1 cellular context compared by ENCODE assay signal in the genomic region with DNA sequence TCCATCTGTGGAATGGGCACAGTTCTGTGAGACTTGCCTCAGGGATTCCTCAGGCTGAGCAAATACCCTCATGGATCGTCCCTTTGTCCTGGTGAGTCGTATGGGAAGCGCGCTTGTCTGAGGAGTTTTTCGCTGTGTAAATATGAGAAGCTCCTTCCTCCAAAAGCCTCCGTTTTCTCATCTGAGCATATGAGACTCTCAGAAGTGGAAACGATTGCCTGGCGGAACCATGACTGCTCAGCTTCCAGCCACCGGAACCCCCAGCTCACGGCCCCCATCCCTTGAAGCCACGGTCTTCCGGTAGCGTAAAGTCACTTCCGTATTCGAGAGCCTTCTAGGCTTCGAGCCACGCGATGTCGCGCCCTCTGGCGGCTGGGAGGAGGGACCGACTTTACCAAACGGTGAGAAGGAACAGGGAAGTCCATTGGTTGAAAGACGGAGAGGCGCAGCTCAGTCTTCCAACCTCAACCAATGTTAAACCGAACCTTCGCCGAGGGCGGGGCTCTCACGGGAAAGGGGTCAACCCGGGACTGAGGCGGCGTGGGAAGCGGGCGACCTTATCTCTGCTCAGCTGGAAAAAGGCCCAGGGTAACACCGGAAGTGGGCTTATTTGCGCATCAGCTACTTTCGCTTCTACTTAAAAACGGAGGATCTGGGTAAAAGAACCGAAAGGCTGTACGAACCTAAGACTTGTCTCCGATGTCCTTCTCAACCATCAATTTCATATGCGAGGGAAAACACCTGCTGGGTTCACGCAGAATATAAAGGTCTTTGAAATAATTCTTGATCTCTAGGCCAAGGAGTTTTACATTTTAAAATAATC.
TF ChIP-seq lines count a peak whose summit lies in the region.

No MANE protein-coding gene starts in this region.

TF ChIP-seq in HepG2, 621 proteins besides CTCF, POLR2A, EP300 and RAD21 (continued from another document and continues in another):
- TF ChIP-seq, protein P1, sequence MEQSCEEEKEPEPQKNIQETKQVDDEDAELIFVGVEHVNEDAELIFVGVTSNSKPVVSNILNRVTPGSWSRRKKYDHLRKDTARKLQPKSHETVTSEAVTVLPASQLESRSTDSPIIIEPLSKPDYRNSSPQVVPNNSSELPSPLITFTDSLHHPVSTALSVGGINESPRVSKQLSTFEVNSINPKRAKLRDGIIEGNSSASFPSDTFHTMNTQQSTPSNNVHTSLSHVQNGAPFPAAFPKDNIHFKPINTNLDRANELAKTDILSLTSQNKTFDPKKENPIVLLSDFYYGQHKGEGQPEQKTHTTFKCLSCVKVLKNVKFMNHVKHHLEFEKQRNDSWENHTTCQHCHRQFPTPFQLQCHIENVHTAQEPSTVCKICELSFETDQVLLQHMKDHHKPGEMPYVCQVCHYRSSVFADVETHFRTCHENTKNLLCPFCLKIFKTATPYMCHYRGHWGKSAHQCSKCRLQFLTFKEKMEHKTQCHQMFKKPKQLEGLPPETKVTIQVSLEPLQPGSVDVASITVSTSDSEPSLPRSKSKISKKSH (CRISPR knock-in tag; IDR thresholded peaks at IDR 0.05; ENCODE audit: borderline replicate concordance): peak; percentile 72; the same call in 1 of the 2 replicates
- TF ChIP-seq ZNF879 (CRISPR knock-in tag; IDR thresholded peaks at IDR 0.05) (peak; percentile 61; the same call in 1 of the 2 replicates), ZNF792 (CRISPR knock-in tag; IDR thresholded peaks at IDR 0.05) (no peak), FOXK2 (IDR thresholded peaks at IDR 0.05) (peak; percentile 74), ZNF230 (CRISPR knock-in tag; IDR thresholded peaks at IDR 0.05) (peak; percentile 72; the same call in 1 of the 2 replicates), ZNF10 (CRISPR knock-in tag; IDR thresholded peaks at IDR 0.05; ENCODE audit: borderline replicate concordance, low read depth) (no peak), KLF13 (CRISPR knock-in tag; IDR thresholded peaks at IDR 0.05) (no peak), MIXL1 (CRISPR knock-in tag; IDR thresholded peaks at IDR 0.05) (0 out of 2 replicates have a peak, but pooled peaks have one; percentile 34), SRSF9 (IDR thresholded peaks at IDR 0.05; ENCODE audit: borderline replicate concordance, insufficient read depth, low read depth, low read length, poor library complexity, severe bottlenecking) (no peak), TCF7L2 (IDR thresholded peaks at IDR 0.05; ENCODE audit: low read depth, low read length) (no peak), PAWR (CRISPR knock-in tag; IDR thresholded peaks at IDR 0.05; ENCODE audit: borderline replicate concordance) (no peak), TP53 (CRISPR knock-in tag; conservative IDR thresholded peaks at IDR 0.05) (0 out of 2 replicates have a peak, but pooled peaks have one; percentile 22), PPARG (CRISPR knock-in tag; conservative IDR thresholded peaks at IDR 0.05) (peak; percentile 77), PHB2 (IDR thresholded peaks at IDR 0.05; ENCODE audit: partially characterized antibody) (no peak), ESRRA (CRISPR knock-in tag; IDR thresholded peaks at IDR 0.05; ENCODE audit: low read depth) (peak; percentile 85), ZNF564 (CRISPR knock-in tag; IDR thresholded peaks at IDR 0.05) (no peak), ZNF747 (CRISPR knock-in tag; IDR thresholded peaks at IDR 0.05; ENCODE audit: borderline replicate concordance) (peak; percentile 34; the same call in 1 of the 2 replicates), KDM3A (CRISPR knock-in tag; IDR thresholded peaks at IDR 0.05; ENCODE audit: low read depth) (peak; percentile 91), SMARCC2 (IDR thresholded peaks at IDR 0.05) (no peak), ZNF282 (IDR thresholded peaks at IDR 0.05; ENCODE audit: partially characterized antibody) (no peak), ZSCAN12 (CRISPR knock-in tag; IDR thresholded peaks at IDR 0.05) (no peak), SP140L (CRISPR knock-in tag; IDR thresholded peaks at IDR 0.05; ENCODE audit: borderline replicate concordance) (no peak), ZNF746 (CRISPR knock-in tag; IDR thresholded peaks at IDR 0.05) (no peak), ZNF713 (CRISPR knock-in tag; IDR thresholded peaks at IDR 0.05) (no peak), GATA4 (IDR thresholded peaks at IDR 0.05; ENCODE audit: borderline replicate concordance, low read depth) (no peak), BHLHE40 (IDR thresholded peaks at IDR 0.05; ENCODE audit: low read length) (no peak; the same call in 1 of the 2 replicates), TCF12 (IDR thresholded peaks at IDR 0.05) (no peak), TCF12 (CRISPR knock-in tag; IDR thresholded peaks at IDR 0.05) (no peak), ZNF274 (CRISPR knock-in tag; IDR thresholded peaks at IDR 0.05) (peak; percentile 50; the same call in 1 of the 2 replicates), ZSCAN21 (CRISPR knock-in tag; IDR thresholded peaks at IDR 0.05; ENCODE audit: borderline replicate concordance) (peak; percentile 96), GZF1 (CRISPR knock-in tag; IDR thresholded peaks at IDR 0.05) (no peak), ZNF180 (CRISPR knock-in tag; IDR thresholded peaks at IDR 0.05; ENCODE audit: borderline replicate concordance, low read depth) (no peak)
- TF ChIP-seq, protein P2, sequence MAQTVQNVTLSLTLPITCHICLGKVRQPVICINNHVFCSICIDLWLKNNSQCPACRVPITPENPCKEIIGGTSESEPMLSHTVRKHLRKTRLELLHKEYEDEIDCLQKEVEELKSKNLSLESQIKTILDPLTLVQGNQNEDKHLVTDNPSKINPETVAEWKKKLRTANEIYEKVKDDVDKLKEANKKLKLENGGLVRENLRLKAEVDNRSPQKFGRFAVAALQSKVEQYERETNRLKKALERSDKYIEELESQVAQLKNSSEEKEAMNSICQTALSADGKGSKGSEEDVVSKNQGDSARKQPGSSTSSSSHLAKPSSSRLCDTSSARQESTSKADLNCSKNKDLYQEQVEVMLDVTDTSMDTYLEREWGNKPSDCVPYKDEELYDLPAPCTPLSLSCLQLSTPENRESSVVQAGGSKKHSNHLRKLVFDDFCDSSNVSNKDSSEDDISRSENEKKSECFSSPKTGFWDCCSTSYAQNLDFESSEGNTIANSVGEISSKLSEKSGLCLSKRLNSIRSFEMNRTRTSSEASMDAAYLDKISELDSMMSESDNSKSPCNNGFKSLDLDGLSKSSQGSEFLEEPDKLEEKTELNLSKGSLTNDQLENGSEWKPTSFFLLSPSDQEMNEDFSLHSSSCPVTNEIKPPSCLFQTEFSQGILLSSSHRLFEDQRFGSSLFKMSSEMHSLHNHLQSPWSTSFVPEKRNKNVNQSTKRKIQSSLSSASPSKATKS (CRISPR knock-in tag; IDR thresholded peaks at IDR 0.05): peak; percentile 80; the same call in 1 of the 2 replicates
- TF ChIP-seq, protein P3, sequence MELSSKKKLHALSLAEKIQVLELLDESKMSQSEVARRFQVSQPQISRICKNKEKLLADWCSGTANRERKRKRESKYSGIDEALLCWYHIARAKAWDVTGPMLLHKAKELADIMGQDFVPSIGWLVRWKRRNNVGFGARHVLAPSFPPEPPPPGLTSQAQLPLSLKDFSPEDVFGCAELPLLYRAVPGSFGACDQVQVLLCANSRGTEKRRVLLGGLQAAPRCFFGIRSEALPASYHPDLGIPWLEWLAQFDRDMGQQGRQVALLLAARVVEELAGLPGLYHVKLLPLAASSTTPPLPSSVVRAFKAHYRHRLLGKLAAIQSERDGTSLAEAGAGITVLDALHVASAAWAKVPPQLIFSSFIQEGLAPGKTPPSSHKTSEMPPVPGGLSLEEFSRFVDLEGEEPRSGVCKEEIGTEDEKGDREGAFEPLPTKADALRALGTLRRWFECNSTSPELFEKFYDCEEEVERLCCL (CRISPR knock-in tag; IDR thresholded peaks at IDR 0.05; ENCODE audit: borderline replicate concordance): no peak
- TF ChIP-seq, protein P4, sequence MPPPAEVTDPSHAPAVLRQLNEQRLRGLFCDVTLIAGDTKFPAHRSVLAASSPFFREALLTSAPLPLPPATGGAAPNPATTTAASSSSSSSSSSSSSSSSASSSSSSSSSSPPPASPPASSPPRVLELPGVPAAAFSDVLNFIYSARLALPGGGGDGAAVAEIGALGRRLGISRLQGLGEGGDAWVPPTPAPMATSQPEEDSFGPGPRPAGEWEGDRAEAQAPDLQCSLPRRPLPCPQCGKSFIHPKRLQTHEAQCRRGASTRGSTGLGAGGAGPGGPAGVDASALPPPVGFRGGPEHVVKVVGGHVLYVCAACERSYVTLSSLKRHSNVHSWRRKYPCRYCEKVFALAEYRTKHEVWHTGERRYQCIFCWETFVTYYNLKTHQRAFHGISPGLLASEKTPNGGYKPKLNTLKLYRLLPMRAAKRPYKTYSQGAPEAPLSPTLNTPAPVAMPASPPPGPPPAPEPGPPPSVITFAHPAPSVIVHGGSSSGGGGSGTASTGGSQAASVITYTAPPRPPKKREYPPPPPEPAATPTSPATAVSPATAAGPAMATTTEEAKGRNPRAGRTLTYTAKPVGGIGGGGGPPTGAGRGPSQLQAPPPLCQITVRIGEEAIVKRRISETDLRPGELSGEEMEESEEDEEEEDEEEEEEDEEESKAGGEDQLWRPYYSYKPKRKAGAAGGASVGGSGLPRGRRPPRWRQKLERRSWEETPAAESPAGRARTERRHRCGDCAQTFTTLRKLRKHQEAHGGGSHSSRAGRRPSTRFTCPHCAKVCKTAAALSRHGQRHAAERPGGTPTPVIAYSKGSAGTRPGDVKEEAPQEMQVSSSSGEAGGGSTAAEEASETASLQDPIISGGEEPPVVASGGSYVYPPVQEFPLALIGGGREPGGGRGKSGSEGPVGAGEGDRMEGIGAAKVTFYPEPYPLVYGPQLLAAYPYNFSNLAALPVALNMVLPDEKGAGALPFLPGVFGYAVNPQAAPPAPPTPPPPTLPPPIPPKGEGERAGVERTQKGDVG (CRISPR knock-in tag; IDR thresholded peaks at IDR 0.05; ENCODE audit: borderline replicate concordance): no peak
- TF ChIP-seq, protein P5, sequence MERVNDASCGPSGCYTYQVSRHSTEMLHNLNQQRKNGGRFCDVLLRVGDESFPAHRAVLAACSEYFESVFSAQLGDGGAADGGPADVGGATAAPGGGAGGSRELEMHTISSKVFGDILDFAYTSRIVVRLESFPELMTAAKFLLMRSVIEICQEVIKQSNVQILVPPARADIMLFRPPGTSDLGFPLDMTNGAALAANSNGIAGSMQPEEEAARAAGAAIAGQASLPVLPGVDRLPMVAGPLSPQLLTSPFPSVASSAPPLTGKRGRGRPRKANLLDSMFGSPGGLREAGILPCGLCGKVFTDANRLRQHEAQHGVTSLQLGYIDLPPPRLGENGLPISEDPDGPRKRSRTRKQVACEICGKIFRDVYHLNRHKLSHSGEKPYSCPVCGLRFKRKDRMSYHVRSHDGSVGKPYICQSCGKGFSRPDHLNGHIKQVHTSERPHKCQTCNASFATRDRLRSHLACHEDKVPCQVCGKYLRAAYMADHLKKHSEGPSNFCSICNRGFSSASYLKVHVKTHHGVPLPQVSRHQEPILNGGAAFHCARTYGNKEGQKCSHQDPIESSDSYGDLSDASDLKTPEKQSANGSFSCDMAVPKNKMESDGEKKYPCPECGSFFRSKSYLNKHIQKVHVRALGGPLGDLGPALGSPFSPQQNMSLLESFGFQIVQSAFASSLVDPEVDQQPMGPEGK (CRISPR knock-in tag; IDR thresholded peaks at IDR 0.05): peak; percentile 99
- TF ChIP-seq, protein P6, sequence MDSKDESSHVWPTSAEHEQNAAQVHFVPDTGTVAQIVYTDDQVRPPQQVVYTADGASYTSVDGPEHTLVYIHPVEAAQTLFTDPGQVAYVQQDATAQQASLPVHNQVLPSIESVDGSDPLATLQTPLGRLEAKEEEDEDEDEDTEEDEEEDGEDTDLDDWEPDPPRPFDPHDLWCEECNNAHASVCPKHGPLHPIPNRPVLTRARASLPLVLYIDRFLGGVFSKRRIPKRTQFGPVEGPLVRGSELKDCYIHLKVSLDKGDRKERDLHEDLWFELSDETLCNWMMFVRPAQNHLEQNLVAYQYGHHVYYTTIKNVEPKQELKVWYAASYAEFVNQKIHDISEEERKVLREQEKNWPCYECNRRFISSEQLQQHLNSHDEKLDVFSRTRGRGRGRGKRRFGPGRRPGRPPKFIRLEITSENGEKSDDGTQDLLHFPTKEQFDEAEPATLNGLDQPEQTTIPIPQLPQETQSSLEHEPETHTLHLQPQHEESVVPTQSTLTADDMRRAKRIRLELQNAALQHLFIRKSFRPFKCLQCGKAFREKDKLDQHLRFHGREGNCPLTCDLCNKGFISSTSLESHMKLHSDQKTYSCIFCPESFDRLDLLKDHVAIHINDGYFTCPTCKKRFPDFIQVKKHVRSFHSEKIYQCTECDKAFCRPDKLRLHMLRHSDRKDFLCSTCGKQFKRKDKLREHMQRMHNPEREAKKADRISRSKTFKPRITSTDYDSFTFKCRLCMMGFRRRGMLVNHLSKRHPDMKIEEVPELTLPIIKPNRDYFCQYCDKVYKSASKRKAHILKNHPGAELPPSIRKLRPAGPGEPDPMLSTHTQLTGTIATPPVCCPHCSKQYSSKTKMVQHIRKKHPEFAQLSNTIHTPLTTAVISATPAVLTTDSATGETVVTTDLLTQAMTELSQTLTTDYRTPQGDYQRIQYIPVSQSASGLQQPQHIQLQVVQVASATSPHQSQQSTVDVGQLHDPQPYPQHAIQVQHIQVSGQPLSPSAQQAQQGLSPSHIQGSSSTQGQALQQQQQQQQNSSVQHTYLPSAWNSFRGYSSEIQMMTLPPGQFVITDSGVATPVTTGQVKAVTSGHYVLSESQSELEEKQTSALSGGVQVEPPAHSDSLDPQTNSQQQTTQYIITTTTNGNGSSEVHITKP (CRISPR knock-in tag; IDR thresholded peaks at IDR 0.05; ENCODE audit: low read depth): peak; percentile 56
- TF ChIP-seq, protein P7, sequence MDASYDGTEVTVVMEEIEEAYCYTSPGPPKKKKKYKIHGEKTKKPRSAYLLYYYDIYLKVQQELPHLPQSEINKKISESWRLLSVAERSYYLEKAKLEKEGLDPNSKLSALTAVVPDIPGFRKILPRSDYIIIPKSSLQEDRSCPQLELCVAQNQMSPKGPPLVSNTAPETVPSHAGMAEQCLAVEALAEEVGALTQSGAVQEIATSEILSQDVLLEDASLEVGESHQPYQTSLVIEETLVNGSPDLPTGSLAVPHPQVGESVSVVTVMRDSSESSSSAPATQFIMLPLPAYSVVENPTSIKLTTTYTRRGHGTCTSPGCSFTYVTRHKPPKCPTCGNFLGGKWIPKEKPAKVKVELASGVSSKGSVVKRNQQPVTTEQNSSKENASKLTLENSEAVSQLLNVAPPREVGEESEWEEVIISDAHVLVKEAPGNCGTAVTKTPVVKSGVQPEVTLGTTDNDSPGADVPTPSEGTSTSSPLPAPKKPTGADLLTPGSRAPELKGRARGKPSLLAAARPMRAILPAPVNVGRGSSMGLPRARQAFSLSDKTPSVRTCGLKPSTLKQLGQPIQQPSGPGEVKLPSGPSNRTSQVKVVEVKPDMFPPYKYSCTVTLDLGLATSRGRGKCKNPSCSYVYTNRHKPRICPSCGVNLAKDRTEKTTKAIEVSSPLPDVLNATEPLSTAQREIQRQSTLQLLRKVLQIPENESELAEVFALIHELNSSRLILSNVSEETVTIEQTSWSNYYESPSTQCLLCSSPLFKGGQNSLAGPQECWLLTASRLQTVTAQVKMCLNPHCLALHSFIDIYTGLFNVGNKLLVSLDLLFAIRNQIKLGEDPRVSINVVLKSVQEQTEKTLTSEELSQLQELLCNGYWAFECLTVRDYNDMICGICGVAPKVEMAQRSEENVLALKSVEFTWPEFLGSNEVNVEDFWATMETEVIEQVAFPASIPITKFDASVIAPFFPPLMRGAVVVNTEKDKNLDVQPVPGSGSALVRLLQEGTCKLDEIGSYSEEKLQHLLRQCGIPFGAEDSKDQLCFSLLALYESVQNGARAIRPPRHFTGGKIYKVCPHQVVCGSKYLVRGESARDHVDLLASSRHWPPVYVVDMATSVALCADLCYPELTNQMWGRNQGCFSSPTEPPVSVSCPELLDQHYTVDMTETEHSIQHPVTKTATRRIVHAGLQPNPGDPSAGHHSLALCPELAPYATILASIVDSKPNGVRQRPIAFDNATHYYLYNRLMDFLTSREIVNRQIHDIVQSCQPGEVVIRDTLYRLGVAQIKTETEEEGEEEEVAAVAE (CRISPR knock-in tag; IDR thresholded peaks at IDR 0.05; ENCODE audit: borderline replicate concordance): peak; percentile 95
